ENCODE assay signal across 8 cellular contexts in the genomic region with DNA sequence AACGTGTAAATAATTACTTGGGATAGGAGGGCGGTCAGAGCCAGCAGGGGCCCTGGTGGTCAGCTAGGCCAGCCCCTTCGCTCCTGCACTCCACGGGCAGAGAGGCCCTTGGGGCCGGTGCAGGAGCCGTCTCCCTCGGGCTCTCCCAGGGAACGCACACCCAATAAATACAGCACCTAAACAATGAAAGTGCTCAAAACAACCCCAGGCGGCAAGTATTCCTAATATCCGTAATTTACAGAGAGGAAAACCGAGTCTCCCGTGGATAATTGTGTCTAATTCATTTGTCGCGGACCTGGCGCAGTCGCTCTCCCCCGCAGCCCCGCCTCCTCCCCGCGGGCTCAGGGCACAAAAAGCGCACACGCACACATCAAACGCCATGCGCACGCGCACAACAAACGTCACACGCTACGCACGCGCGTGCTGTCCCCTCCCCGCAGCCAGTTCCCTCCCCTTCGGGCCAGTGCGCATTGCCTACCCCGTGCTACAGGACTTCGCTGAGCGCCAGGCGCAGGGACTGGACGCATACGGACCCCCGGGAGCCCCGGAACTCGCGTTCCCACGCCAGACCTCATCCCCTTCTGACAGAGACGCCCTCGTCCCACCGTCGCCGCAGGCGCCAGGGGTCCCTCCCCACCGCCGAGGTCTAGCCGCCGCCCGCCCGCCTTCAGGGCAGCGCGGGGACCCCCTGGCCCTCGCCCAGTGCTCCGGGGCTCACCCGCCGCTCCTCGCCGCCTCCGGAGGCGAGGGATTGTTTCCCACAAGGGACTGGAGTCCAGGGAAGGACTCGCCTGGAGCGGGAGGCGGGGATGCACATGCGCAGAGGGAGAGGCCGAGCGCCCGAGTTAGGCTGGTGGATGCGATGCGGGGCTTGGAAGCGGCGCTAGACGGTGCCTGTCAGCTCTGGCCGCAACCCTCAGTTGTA. TPM values are rescaled to one million over a fixed set of nuclear protein-coding genes. Genes with fewer than 3 reads are reported as not detected.
DNase-seq lines count a peak whose midpoint lies in the region; TF ChIP-seq lines count a peak whose summit lies in the region.

A gene (minus strand): TSS at position 324 of the 925 bp plus-strand sequence. CDS start 1,300 bp downstream, outside the sequence.

- H3K4me1 ChIP-seq in effector memory CD4-positive, alpha-beta T cell (ENCODE audit: control insufficient read depth, insufficient read depth, low read length, poor library complexity, severe bottlenecking): peaks cover 14% of the 10 kb centered on the region

- H3K27ac ChIP-seq in effector memory CD4-positive, alpha-beta T cell (ENCODE audit: insufficient read depth, low read length, poor library complexity, severe bottlenecking): peak within 1 kb of the TSS; percentile 96

- H3K27me3 ChIP-seq in effector memory CD4-positive, alpha-beta T cell (replicated peaks; ENCODE audit: control insufficient read depth, insufficient read depth, low read length, poor library complexity, severe bottlenecking): no peaks in the 10 kb centered on the region

- H3K4me3 ChIP-seq in effector memory CD4-positive, alpha-beta T cell (ENCODE audit: insufficient read depth, low read depth, low read length, poor library complexity, severe bottlenecking): peak within 1 kb of the TSS; percentile 99

- no peaks in the 10 kb centered on the region for H3K36me3 ChIP-seq in effector memory CD4-positive, alpha-beta T cell (ENCODE audit: control insufficient read depth, insufficient read depth, low read length)

- H3K9me3 ChIP-seq in effector memory CD4-positive, alpha-beta T cell (ENCODE audit: control insufficient read depth, low read length): no peaks in the 10 kb centered on the region

- peak; percentile 94 for DNase-seq in COLO668 (lab: John Stamatoyannopoulos, UW; ENCODE audit: unreplicated experiment)
- DNase-seq in GM20000 (ENCODE audit: low spot score): peak; percentile 92
- peak; percentile 51 for DNase-seq in HS-5 (ENCODE audit: low read depth)
- DNase-seq in NK-92 (lab: John Stamatoyannopoulos, UW; ENCODE audit: unreplicated experiment): peak; percentile 52
- peak; percentile 88 to 89 for DNase-seq in activated CD8-positive, alpha-beta memory T cell treated with anti-CD3 and anti-CD28 coated beads for 4 hours (ENCODE audit: low read depth in 2 of 2)
- DNase-seq in effector memory CD4-positive, alpha-beta T cell: peak; percentile 86 to 92 (median 88)
- peak; percentile 99 for DNase-seq in mesenteric fat pad (ENCODE audit: low spot score)
- peak; percentile 86 to 89 for DNase-seq in stimulated activated CD8-positive, alpha-beta memory T cell treated with anti-CD3 and anti-CD28 coated beads, Interleukin-15, amount 100 ng/mL, for 48 hours (ENCODE audit: low read depth in 2 of 2)

- no peak for TF ChIP-seq CTCF in GM20000 (IDR thresholded peaks at IDR 0.05; ENCODE audit: extremely low read depth, missing control alignments)

RNA-seq across cellular contexts. Expression of the gene that starts here (rescaled TPM):
- 6.8 TPM for total RNA-seq in mesenteric fat pad

Comparison
In these comparisons a context has a peak if more than half of its experiments do, and no peak if none do; other contexts are left out.
1. Peak in every context shown above with its lines: DNase-seq, H3K4me3 ChIP-seq and H3K27ac ChIP-seq.